In genomic region chr16:70527315-70527996, GRCh38 we compare ENCODE assay signal across 12 cellular contexts. TPM values are rescaled to one million over a fixed set of nuclear protein-coding genes. Genes with fewer than 3 reads are reported as not detected.
DNase-seq lines count a peak whose midpoint lies in the region; ATAC-seq, FAIRE-seq and TF ChIP-seq lines count a peak whose summit lies in the region.
"Had no signal": no experiment of that assay in that cellular context is flagged by ENCODE, and none has a peak within 500 bp of the region (broad histone marks: within the 10 kb centered on the region; RNA-seq: fewer than 3 reads in every experiment).

No MANE protein-coding gene starts in this region.

- H4K20me1 ChIP-seq in DOHH2 (ENCODE audit: control insufficient read depth, insufficient read depth, low read depth, low read length): peaks cover 44% of the 10 kb centered on the region
- peaks cover 45% of the 10 kb centered on the region for H4K20me1 ChIP-seq in Karpas-422 (ENCODE audit: insufficient read depth, low read depth, low read length)
- H4K20me1 ChIP-seq in astrocyte (ENCODE audit: insufficient read depth, low read length): peaks cover 66% of the 10 kb centered on the region

- CTCF ChIA-PET in GM10248 (lab: Yijun Ruan, JAX): no interaction called here

- H3K36me3 ChIP-seq in DOHH2 (ENCODE audit: control insufficient read depth, low read length) (peaks cover 93% of the 10 kb centered on the region), Karpas-422 (ENCODE audit: insufficient read depth, low read length) (peaks cover 52% of the 10 kb centered on the region), astrocyte (ENCODE audit: insufficient read depth, low read length) (peaks cover 36% of the 10 kb centered on the region)

- POLR2A ChIA-PET in GM10248 (lab: Yijun Ruan, JAX): no interaction called here

- H3K9me3 Mint-ChIP-seq in astrocyte (ENCODE audit: unreplicated experiment) (no peaks in the 10 kb centered on the region), neural crest cell (no peaks in the 10 kb centered on the region)

- peaks cover 97% of the 10 kb centered on the region for H3K79me2 ChIP-seq in DOHH2 (ENCODE audit: control insufficient read depth, low read length)
- peaks cover 90% of the 10 kb centered on the region for H3K79me2 ChIP-seq in Karpas-422 (ENCODE audit: low read length)
- peaks cover 97% of the 10 kb centered on the region for H3K79me2 ChIP-seq in astrocyte (ENCODE audit: insufficient read depth, low read length)

- H3K27ac ChIP-seq in DOHH2 (ENCODE audit: low read depth, low read length): no peak overlapping the region
- H3K27ac ChIP-seq in Karpas-422 (ENCODE audit: low read length): no peak overlapping the region
- H3K27ac ChIP-seq in astrocyte (ENCODE audit: low read depth, low read length): no peak overlapping the region
- H3K27ac ChIP-seq: adrenal gland, VCaP had no signal

- H3K4me1 Mint-ChIP-seq in astrocyte (ENCODE audit: low read depth, unreplicated experiment) (peaks cover 28% of the 10 kb centered on the region), neural crest cell (peaks cover 47% of the 10 kb centered on the region)

- H3K4me3 Mint-ChIP-seq in astrocyte (ENCODE audit: unreplicated experiment): peak overlapping the region; percentile 73
- peak overlapping the region; percentile 70 for H3K4me3 Mint-ChIP-seq in neural crest cell

- peak overlapping the region; percentile 94 for H3K4me2 ChIP-seq in DOHH2 (ENCODE audit: low read length)
- peak overlapping the region; percentile 80 for H3K4me2 ChIP-seq in Karpas-422 (ENCODE audit: low read depth, low read length, poor library complexity, severe bottlenecking)
- peak overlapping the region; percentile 95 for H3K4me2 ChIP-seq in astrocyte (ENCODE audit: low read length)

- H3K27me3 Mint-ChIP-seq in astrocyte (ENCODE audit: low read depth, unreplicated experiment) (no peaks in the 10 kb centered on the region), neural crest cell (ENCODE audit: low read depth) (no peaks in the 10 kb centered on the region)

- H3K9ac ChIP-seq in Karpas-422 (ENCODE audit: low read length): no peak overlapping the region
- peak overlapping the region; percentile 55 for H3K9ac ChIP-seq in astrocyte (ENCODE audit: low read length)

- H3K4me1 ChIP-seq in DOHH2 (ENCODE audit: control insufficient read depth, low read length) (peaks cover 37% of the 10 kb centered on the region), Karpas-422 (ENCODE audit: low read length) (peaks cover 26% of the 10 kb centered on the region), astrocyte (ENCODE audit: insufficient read depth, low read length) (peaks cover 20% of the 10 kb centered on the region)

- no peak for DNase-seq in Karpas-422
- no peak for DNase-seq in astrocyte (ENCODE audit: low read depth)
- no peak for DNase-seq in neural crest cell (ENCODE audit: low read depth, low spot score)
- no peak for DNase-seq in effector CD8-positive, alpha-beta T cell (lab: John Stamatoyannopoulos, UW)
- no peak for DNase-seq in GM10248 (ENCODE audit: extremely low spot score)
- DNase-seq in Ammon's horn (ENCODE audit: low spot score): no peak
- DNase-seq: adrenal gland, DMS79 treated with DMSO at 0.1 percent for 48 hours had no signal

- no peak overlapping the region for H3K27ac Mint-ChIP-seq in astrocyte (ENCODE audit: unreplicated experiment)
- H3K27ac Mint-ChIP-seq in neural crest cell (ENCODE audit: unreplicated experiment): no peak overlapping the region

- H3K9me3 ChIP-seq in DOHH2 (ENCODE audit: control insufficient read depth, insufficient read depth, low read length): no peaks in the 10 kb centered on the region
- no peaks in the 10 kb centered on the region for H3K9me3 ChIP-seq in Karpas-422 (ENCODE audit: low read length)
- no peaks in the 10 kb centered on the region for H3K9me3 ChIP-seq in astrocyte (ENCODE audit: insufficient read depth, low read depth, low read length)
- H3K9me3 ChIP-seq: adrenal gland had no signal

- H3K27me3 ChIP-seq in DOHH2 (ENCODE audit: control insufficient read depth, low read length) (no peaks in the 10 kb centered on the region), Karpas-422 (ENCODE audit: low read length) (no peaks in the 10 kb centered on the region), astrocyte (ENCODE audit: insufficient read depth, low read length) (no peaks in the 10 kb centered on the region)
- H3K27me3 ChIP-seq: adrenal gland had no signal

- TF ChIP-seq CTCF in DOHH2 (IDR thresholded peaks at IDR 0.05; ENCODE audit: low read depth, low read length, poor library complexity, severe bottlenecking) (no peak), astrocyte (IDR thresholded peaks at IDR 0.05; ENCODE audit: insufficient read depth, low read depth, low read length) (no peak), neural crest cell (conservative IDR thresholded peaks at IDR 0.05) (no peak), GM10248 (IDR thresholded peaks at IDR 0.05; ENCODE audit: control extremely low read depth, extremely low read depth, low read depth, missing control alignments) (no peak)

- ATAC-seq in HG02970 (IDR thresholded peaks at IDR 0.05; ENCODE audit: low FRiP score, unreplicated experiment): no peak

- peaks cover 26% of the 10 kb centered on the region for H3F3A ChIP-seq in DOHH2 (ENCODE audit: control insufficient read depth, insufficient read depth)

- H3K9me2 ChIP-seq in DOHH2 (replicated peaks; ENCODE audit: control insufficient read depth, low read length) (no peaks in the 10 kb centered on the region), Karpas-422 (replicated peaks; ENCODE audit: insufficient read depth, low read length) (no peaks in the 10 kb centered on the region)

- no peak for FAIRE-seq in astrocyte (lab: Jason Lieb, UNC)

- H3K4me3 ChIP-seq in DOHH2 (ENCODE audit: low read length): peak overlapping the region; percentile 78
- H3K4me3 ChIP-seq in Karpas-422 (ENCODE audit: low read length): no peak overlapping the region
- peak overlapping the region; percentile 37 for H3K4me3 ChIP-seq in astrocyte (ENCODE audit: insufficient read depth, low read depth, low read length)
- H3K4me3 ChIP-seq: adrenal gland, skin epidermis had no signal

- H3K36me3 Mint-ChIP-seq in astrocyte (ENCODE audit: low read depth, unreplicated experiment) (peaks cover 12% of the 10 kb centered on the region), neural crest cell (ENCODE audit: low read depth) (peaks cover 25% of the 10 kb centered on the region)

- H2AFZ ChIP-seq in Karpas-422 (ENCODE audit: low read length) (no peak overlapping the region), astrocyte (ENCODE audit: low read depth, low read length) (no peak overlapping the region)

RNA-seq across cellular contexts. Expression of gene SF3B3, which starts 3.8 kb away (rescaled TPM):
- 126 and 187 TPM in 2 replicates for total RNA-seq in Karpas-422 (2014; rRNA removed; shearing (Covaris generic); ENCODE audit: low replicate concordance)
- total RNA-seq in astrocyte: 174 and 179 TPM in 2 replicates
- total RNA-seq in neural crest cell: 622 and 631 TPM in 2 replicates

RNA-seq across cellular contexts. Expression of gene COG4, which starts 4.1 kb away (rescaled TPM):
- 24.7 and 47.0 TPM in 2 replicates for total RNA-seq in Karpas-422 (2014; rRNA removed; shearing (Covaris generic); ENCODE audit: low replicate concordance)
- 41.7 and 42.6 TPM in 2 replicates for total RNA-seq in astrocyte
- total RNA-seq in neural crest cell: 81.2 and 82.7 TPM in 2 replicates
